Comparison of ENCODE assay signal across 1 cellular context in genomic region chr19:2144190-2144589, GRCh38.
TF ChIP-seq lines count a peak whose summit lies in the region.

No MANE protein-coding gene starts in this region.

TF ChIP-seq in GM12878, 131 proteins besides CTCF, POLR2A, EP300 and RAD21:
- TF ChIP-seq BCL3 (IDR thresholded peaks at IDR 0.05; ENCODE audit: borderline replicate concordance, insufficient read depth, low read depth, low read length, poor library complexity, severe bottlenecking) (peak; percentile 40), NRF1 (conservative IDR thresholded peaks at IDR 0.05; ENCODE audit: low read depth, low read length) (no peak)
